ENCODE assay signal across 1 cellular context in the genomic region with DNA sequence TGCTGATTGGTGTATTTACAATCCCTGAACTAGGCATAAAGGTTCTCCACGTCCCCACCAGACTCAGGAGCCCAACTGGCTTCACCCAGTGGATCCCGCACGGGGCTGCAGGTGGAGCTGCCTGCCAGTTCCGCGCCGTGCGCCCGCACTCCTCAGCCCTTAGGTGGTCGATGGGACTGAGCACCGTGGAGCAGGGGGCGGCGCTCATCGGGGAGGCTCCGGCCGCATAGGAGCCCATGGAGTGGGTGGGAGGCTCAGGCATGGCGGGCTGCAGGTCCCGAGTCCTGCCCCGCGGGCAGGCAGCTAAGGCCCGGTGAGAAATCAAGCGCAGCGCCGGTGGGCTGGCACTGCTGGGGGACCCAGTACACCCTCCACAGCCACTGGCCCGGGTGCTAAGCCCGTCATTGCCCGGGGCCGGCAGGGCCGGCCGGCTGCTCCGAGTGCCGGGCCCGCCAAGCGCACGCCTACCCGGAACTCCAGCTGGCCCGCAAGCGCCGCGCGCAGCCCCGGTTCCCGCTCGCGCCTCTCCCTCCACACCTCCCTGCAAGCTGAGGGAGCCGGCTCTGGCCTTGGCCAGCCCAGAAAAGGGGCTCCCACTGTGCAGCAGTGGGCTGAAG.
TF ChIP-seq lines count a peak whose summit lies in the region.

No MANE protein-coding gene starts in this region.

TF ChIP-seq in K562, 482 proteins besides CTCF, POLR2A, EP300 and RAD21:
- TF ChIP-seq, protein P1, sequence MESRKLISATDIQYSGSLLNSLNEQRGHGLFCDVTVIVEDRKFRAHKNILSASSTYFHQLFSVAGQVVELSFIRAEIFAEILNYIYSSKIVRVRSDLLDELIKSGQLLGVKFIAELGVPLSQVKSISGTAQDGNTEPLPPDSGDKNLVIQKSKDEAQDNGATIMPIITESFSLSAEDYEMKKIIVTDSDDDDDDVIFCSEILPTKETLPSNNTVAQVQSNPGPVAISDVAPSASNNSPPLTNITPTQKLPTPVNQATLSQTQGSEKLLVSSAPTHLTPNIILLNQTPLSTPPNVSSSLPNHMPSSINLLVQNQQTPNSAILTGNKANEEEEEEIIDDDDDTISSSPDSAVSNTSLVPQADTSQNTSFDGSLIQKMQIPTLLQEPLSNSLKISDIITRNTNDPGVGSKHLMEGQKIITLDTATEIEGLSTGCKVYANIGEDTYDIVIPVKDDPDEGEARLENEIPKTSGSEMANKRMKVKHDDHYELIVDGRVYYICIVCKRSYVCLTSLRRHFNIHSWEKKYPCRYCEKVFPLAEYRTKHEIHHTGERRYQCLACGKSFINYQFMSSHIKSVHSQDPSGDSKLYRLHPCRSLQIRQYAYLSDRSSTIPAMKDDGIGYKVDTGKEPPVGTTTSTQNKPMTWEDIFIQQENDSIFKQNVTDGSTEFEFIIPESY (CRISPR knock-in tag; IDR thresholded peaks at IDR 0.05) = peak; percentile 66; the same call in 1 of the 2 replicates
